In the genomic region with DNA sequence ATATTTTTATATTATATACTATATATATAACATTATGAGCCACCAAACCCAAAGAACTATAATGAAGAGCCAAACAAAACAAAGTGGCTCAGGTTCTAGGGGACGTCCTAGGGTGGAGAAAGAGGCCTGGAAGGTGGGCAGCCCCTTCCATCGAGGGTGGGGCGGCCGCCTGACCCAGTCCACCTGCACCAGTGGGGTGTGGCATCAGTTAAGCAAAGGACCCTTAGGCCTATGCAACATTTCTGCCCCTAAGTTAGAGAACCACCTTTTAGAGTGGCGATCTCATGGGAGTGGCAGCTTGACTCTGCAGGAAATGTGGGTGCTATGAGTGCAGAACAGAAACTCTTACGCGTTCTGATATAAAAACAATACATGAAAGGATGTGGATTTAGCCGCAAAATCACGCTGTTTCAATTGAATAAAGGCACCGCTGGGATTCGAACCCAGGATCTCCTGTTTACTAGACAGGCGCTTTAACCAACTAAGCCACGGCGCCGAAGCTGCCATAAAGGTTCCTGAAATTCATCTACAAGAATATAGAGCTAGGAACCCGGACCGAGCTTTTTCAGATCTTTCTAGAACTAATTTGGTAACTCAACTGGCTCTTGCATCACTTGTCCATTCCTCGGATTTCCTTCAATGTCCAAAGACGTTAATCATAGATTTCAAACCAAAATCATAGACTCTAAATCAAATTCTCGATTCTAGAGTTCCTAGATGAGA, we compare ENCODE assay signal across 8 cellular contexts. TPM values are rescaled to one million over a fixed set of nuclear protein-coding genes. Genes with fewer than 3 reads are reported as not detected.
DNase-seq lines count a peak whose midpoint lies in the region; ATAC-seq and TF ChIP-seq lines count a peak whose summit lies in the region.

No MANE protein-coding gene starts in this region.

- no peak for TF ChIP-seq POLR2A in vagina (IDR thresholded peaks at IDR 0.05)

- H3K9me3 Mint-ChIP-seq in GM23338, result peaks cover 29% of the 10 kb centered on the region
- H3K9me3 Mint-ChIP-seq in activated T-helper 17 cell treated with anti-CD3 and anti-CD28 coated beads, Interleukin-2, amount 50 U/mL, for 72 hours, result peaks cover 3% of the 10 kb centered on the region

- TF ChIP-seq CTCF in GM23338 (conservative IDR thresholded peaks at IDR 0.05; ENCODE audit: low read depth in 2 of 2), result no peak
- TF ChIP-seq CTCF in OCI-LY7 (conservative IDR thresholded peaks at IDR 0.05; ENCODE audit: low read length), result no peak
- TF ChIP-seq CTCF in foreskin fibroblast (IDR thresholded peaks at IDR 0.05; ENCODE audit: low read depth, low read length), result no peak
- no peak for TF ChIP-seq CTCF in vagina (IDR thresholded peaks at IDR 0.05)

- peaks cover 53% of the 10 kb centered on the region for H3K27me3 Mint-ChIP-seq in GM23338 (ENCODE audit: insufficient read depth, low read depth, poor library complexity)
- H3K27me3 Mint-ChIP-seq in activated T-helper 17 cell treated with anti-CD3 and anti-CD28 coated beads, Interleukin-2, amount 50 U/mL, for 72 hours, result no peaks in the 10 kb centered on the region

- peak overlapping the region; percentile 99 for H3K27ac Mint-ChIP-seq in GM23338
- peak overlapping the region; percentile 93 for H3K27ac Mint-ChIP-seq in activated T-helper 17 cell treated with anti-CD3 and anti-CD28 coated beads, Interleukin-2, amount 50 U/mL, for 72 hours

- H3K27ac ChIP-seq in GM23338 (ENCODE audit: low read depth) (peak overlapping the region; percentile 91), OCI-LY7 (ENCODE audit: low read depth, low read length, poor library complexity, severe bottlenecking) (no peak overlapping the region), vagina (peak overlapping the region; percentile 74)

- intact Hi-C loops in OCI-LY7 (cut with micrococcal nuclease; ENCODE audit: unreplicated experiment) (no loop called here), vagina (cut with DNase I) (no loop called here)

- H3K36me3 Mint-ChIP-seq in GM23338 (ENCODE audit: low read depth), result peaks cover 43% of the 10 kb centered on the region
- peaks cover 75% of the 10 kb centered on the region for H3K36me3 Mint-ChIP-seq in activated T-helper 17 cell treated with anti-CD3 and anti-CD28 coated beads, Interleukin-2, amount 50 U/mL, for 72 hours (ENCODE audit: low read depth)

- H3K4me3 Mint-ChIP-seq in GM23338, result peak overlapping the region; percentile 70
- peak overlapping the region; percentile 64 for H3K4me3 Mint-ChIP-seq in activated T-helper 17 cell treated with anti-CD3 and anti-CD28 coated beads, Interleukin-2, amount 50 U/mL, for 72 hours

- no peak for ATAC-seq in GM23338
- peak; percentile 4 for ATAC-seq in activated T-helper 17 cell treated with anti-CD3 and anti-CD28 coated beads, Interleukin-2, amount 50 U/mL, for 72 hours (replicated peaks)
- ATAC-seq in HG02970 (IDR thresholded peaks at IDR 0.05; ENCODE audit: low FRiP score, unreplicated experiment), result no peak

- POLR2A ChIA-PET in OCI-LY7 (lab: Charles Lee), result no interaction called here

- BruUV-seq in OCI-LY7 (replicated peaks; lab: Mats Ljungman, UMichigan), result no TSS peak

- H3K4me2 ChIP-seq in GM23338 (peak overlapping the region; percentile 75), OCI-LY7 (ENCODE audit: low read length) (no peak overlapping the region)

- DNase-seq in GM23338 (ENCODE audit: low spot score), result peak; percentile 85
- peak; percentile 35 for DNase-seq in OCI-LY7 (ENCODE audit: low spot score)
- peak; percentile 75 to 88 for DNase-seq in foreskin fibroblast
- peak; percentile 75 for DNase-seq in pons (ENCODE audit: low spot score)
- no peak for DNase-seq in vagina (ENCODE audit: extremely low spot score in 2 of 2)
- no peak for DNase-seq in DMS79 (lab: John Stamatoyannopoulos, UW)

- peaks cover 10% of the 10 kb centered on the region for H3K4me1 Mint-ChIP-seq in GM23338
- H3K4me1 Mint-ChIP-seq in activated T-helper 17 cell treated with anti-CD3 and anti-CD28 coated beads, Interleukin-2, amount 50 U/mL, for 72 hours, result peaks cover 29% of the 10 kb centered on the region

- H3F3A ChIP-seq in GM23338 (replicated peaks; ENCODE audit: low read depth), result peaks cover 35% of the 10 kb centered on the region

- H3K36me3 ChIP-seq in GM23338 (ENCODE audit: insufficient read depth) (peaks cover 4% of the 10 kb centered on the region; the same call in 1 of the 2 replicates), OCI-LY7 (ENCODE audit: insufficient read depth, low read length) (peaks cover 58% of the 10 kb centered on the region), vagina (peaks cover 0 to 32% of the 10 kb centered on the region in 2 donors)

- H3K9me3 ChIP-seq in OCI-LY7 (ENCODE audit: low read length) (no peaks in the 10 kb centered on the region), vagina (no peaks in the 10 kb centered on the region)

- H4K20me1 ChIP-seq in GM23338 (replicated peaks; ENCODE audit: insufficient read depth) (peaks cover 4% of the 10 kb centered on the region), OCI-LY7 (ENCODE audit: insufficient read depth, low read length) (no peaks in the 10 kb centered on the region)

- peaks cover 6% of the 10 kb centered on the region; the same call in 1 of the 2 replicates for H3K4me1 ChIP-seq in GM23338 (ENCODE audit: insufficient read depth)
- H3K4me1 ChIP-seq in OCI-LY7 (ENCODE audit: insufficient read depth, low read length, poor library complexity, severe bottlenecking), result peaks cover 17% of the 10 kb centered on the region
- peaks cover 24% of the 10 kb centered on the region for H3K4me1 ChIP-seq in vagina

- H2AFZ ChIP-seq in GM23338 (no peak overlapping the region), OCI-LY7 (ENCODE audit: low read length) (no peak overlapping the region)

- H3K4me3 ChIP-seq in GM23338, result peak overlapping the region; percentile 58
- H3K4me3 ChIP-seq in OCI-LY7 (ENCODE audit: low read depth, low read length, poor library complexity, severe bottlenecking), result no peak overlapping the region
- H3K4me3 ChIP-seq in foreskin fibroblast (ENCODE audit: low read depth in 1 of 2, low read length in 2 of 2), result peak overlapping the region; percentile 37 to 48
- peak overlapping the region; percentile 21 to 35 for H3K4me3 ChIP-seq in vagina

- H3K9me2 ChIP-seq in GM23338 (ENCODE audit: insufficient read depth), result no peaks in the 10 kb centered on the region
- no peaks in the 10 kb centered on the region for H3K9me2 ChIP-seq in OCI-LY7 (ENCODE audit: insufficient read depth, low read length)

- CTCF ChIA-PET in OCI-LY7 (lab: Charles Lee; ENCODE audit: unreplicated experiment), result no interaction called here

- H3K27me3 ChIP-seq in GM23338 (ENCODE audit: insufficient read depth) (no peaks in the 10 kb centered on the region), vagina (no peaks in the 10 kb centered on the region)

- H3K79me2 ChIP-seq in GM23338 (replicated peaks; ENCODE audit: insufficient read depth) (no peaks in the 10 kb centered on the region), OCI-LY7 (ENCODE audit: insufficient read depth, low read depth, low read length) (no peaks in the 10 kb centered on the region)

TF ChIP-seq in GM23338, 12 proteins besides CTCF, POLR2A, EP300 and RAD21:
- no peak for TF ChIP-seq JUNB (IDR thresholded peaks at IDR 0.05; ENCODE audit: unreplicated experiment)
- TF ChIP-seq, protein P1, sequence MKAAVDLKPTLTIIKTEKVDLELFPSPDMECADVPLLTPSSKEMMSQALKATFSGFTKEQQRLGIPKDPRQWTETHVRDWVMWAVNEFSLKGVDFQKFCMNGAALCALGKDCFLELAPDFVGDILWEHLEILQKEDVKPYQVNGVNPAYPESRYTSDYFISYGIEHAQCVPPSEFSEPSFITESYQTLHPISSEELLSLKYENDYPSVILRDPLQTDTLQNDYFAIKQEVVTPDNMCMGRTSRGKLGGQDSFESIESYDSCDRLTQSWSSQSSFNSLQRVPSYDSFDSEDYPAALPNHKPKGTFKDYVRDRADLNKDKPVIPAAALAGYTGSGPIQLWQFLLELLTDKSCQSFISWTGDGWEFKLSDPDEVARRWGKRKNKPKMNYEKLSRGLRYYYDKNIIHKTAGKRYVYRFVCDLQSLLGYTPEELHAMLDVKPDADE (IDR thresholded peaks at IDR 0.05), result 0 out of 2 replicates have a peak, but pooled peaks have one; percentile 8
- TF ChIP-seq ZNF114 (CRISPR knock-in tag; IDR thresholded peaks at IDR 0.05), result 0 out of 2 replicates have a peak, but pooled peaks have one; percentile 57

RNA-seq across cellular contexts. Expression of a gene that starts 15.6 kb away (rescaled TPM):
- 128 and 135 TPM in 2 replicates for total RNA-seq in GM23338 (2014; rRNA removed; shearing (Covaris generic))
- 202 and 212 TPM in 2 replicates for polyA plus RNA-seq in GM23338 (2016; fragmentation: Nextera tagmentation; extraction: Ambion mirVana)
- 248 and 283 TPM in 2 replicates for total RNA-seq in OCI-LY7 (2014; rRNA removed; shearing (Covaris generic))
- total RNA-seq in OCI-LY7 (2022), result 310 and 323 TPM in 2 replicates
- 100 to 1,000 TPM; 158 to 161 TPM for total RNA-seq in activated T-helper 17 cell treated with anti-CD3 and anti-CD28 coated beads, Interleukin-2, amount 50 U/mL, for 72 hours
- total RNA-seq in vagina, result not detected

RNA-seq across cellular contexts. Expression of a gene that starts 21.9 kb away (rescaled TPM):
- total RNA-seq in GM23338 (2014; rRNA removed; shearing (Covaris generic)), result 13.4 and 14.8 TPM in 2 replicates
- polyA plus RNA-seq in GM23338 (2016; fragmentation: Nextera tagmentation; extraction: Ambion mirVana), result 9.1 and 10.7 TPM in 2 replicates
- 36.2 and 50.3 TPM in 2 replicates for total RNA-seq in OCI-LY7 (2014; rRNA removed; shearing (Covaris generic))
- 97.6 and 122 TPM in 2 replicates for total RNA-seq in OCI-LY7 (2022)
- total RNA-seq in activated T-helper 17 cell treated with anti-CD3 and anti-CD28 coated beads, Interleukin-2, amount 50 U/mL, for 72 hours, result 10 to 100 TPM; 53.8 to 80.4 TPM
- 33.9 TPM for total RNA-seq in vagina

RNA-seq across cellular contexts. Expression of a gene that starts 23.1 kb away (rescaled TPM):
- 140 and 168 TPM in 2 replicates for total RNA-seq in GM23338 (2014; rRNA removed; shearing (Covaris generic))
- 96.1 and 106 TPM in 2 replicates for polyA plus RNA-seq in GM23338 (2016; fragmentation: Nextera tagmentation; extraction: Ambion mirVana)
- total RNA-seq in OCI-LY7 (2014; rRNA removed; shearing (Covaris generic)), result 114 and 122 TPM in 2 replicates
- total RNA-seq in OCI-LY7 (2022) (170 and 180 TPM in 2 replicates), vagina (36.3 TPM)
- 100 to 1,000 TPM in 1 of 2 donors, 10 to 100 TPM in 1; 53.9 to 143 TPM for total RNA-seq in activated T-helper 17 cell treated with anti-CD3 and anti-CD28 coated beads, Interleukin-2, amount 50 U/mL, for 72 hours

RNA-seq across cellular contexts. Expression of a gene that starts 36.0 kb away (rescaled TPM):
- total RNA-seq in GM23338 (2014; rRNA removed; shearing (Covaris generic)), result 3.9 and 7.1 TPM in 2 replicates
- polyA plus RNA-seq in GM23338 (2016; fragmentation: Nextera tagmentation; extraction: Ambion mirVana), result 1.8 and 2.1 TPM in 2 replicates
- total RNA-seq in OCI-LY7 (2014; rRNA removed; shearing (Covaris generic)), result 13.9 and 14.3 TPM in 2 replicates
- total RNA-seq in OCI-LY7 (2022), result 12.0 and 12.7 TPM in 2 replicates
- total RNA-seq in activated T-helper 17 cell treated with anti-CD3 and anti-CD28 coated beads, Interleukin-2, amount 50 U/mL, for 72 hours, result 1 to 10 TPM; 4.7 to 7.0 TPM
- total RNA-seq in vagina, result 9.6 TPM

RNA-seq across cellular contexts. Expression of a gene that starts 49.8 kb away (rescaled TPM):
- total RNA-seq in GM23338 (2014; rRNA removed; shearing (Covaris generic)), result 11.0 and 20.4 TPM in 2 replicates
- polyA plus RNA-seq in GM23338 (2016; fragmentation: Nextera tagmentation; extraction: Ambion mirVana), result 10.8 and 16.3 TPM in 2 replicates
- total RNA-seq in OCI-LY7 (2014; rRNA removed; shearing (Covaris generic)), result 34.6 and 57.0 TPM in 2 replicates
- total RNA-seq in OCI-LY7 (2022) (43.9 and 45.4 TPM in 2 replicates), vagina (20.6 TPM)
- 10 to 100 TPM; 43.3 to 45.3 TPM for total RNA-seq in activated T-helper 17 cell treated with anti-CD3 and anti-CD28 coated beads, Interleukin-2, amount 50 U/mL, for 72 hours

Comparison
In these comparisons a context has a peak if more than half of its experiments do, and no peak if none do; other contexts are left out.
1. DNase-seq: peak in GM23338 (single experiment), OCI-LY7 (single experiment), foreskin fibroblast (2 of 2) and pons (single experiment); none in vagina (0 of 2) and DMS79 (single experiment).
2. RNA of a gene that starts 15.6 kb away (total RNA-seq): 248 to 323 TPM in OCI-LY7, 158 to 161 TPM in activated T-helper 17 cell treated with anti-CD3 and anti-CD28 coated beads, Interleukin-2, amount 50 U/mL, for 72 hours and 128 to 135 TPM in GM23338; not detected in vagina (single experiment); every median in the first group is over 10 times any median in the second.